ENCODE assay signal across 9 cellular contexts in the genomic region with DNA sequence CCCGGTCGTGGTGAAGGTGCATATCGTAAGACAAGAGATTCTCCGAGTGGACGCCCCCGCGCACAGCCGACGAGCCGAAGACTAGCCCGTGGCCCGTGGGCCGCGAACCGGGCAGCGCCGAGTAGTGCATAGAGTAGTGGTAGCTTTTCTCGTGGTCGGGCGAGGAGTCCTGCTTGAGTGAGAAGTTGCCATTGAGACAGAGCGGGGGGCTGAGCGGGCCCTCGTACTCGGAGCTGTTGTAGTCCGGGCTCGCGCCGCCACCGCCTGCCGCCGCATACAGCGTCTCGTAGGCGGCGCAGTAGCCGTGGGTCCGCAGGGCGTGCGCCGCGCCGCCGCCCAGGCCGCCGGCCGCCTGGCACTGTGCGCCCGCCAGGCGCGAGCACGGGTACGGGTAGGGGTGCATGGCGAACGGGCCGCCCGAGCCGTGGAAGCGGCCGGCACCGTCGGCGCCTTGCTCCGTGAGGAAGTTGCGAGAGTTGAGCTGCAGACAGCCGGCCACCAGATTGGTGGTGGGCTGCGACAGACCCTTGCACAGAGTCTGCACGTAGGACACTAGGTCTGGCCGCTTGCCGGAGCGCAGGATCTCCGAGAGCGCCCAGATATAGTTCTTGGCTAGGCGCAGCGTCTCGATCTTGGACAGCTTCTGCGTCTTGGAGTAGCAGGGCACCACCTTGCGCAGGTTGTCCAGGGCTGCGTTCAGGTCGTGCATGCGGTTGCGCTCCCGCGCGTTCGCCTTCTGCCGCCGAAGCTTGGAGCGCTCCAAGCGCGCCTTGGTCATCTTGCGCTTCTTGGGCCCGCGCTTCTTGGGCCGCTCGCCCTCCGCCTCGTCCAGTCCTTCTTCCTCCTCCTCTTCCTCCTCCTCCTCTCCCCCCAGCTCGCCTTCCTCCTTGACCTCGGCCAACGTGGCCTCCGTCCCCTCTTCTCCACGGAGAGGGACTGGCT. TPM values are rescaled to one million over a fixed set of nuclear protein-coding genes. Genes with fewer than 3 reads are reported as not detected.
DNase-seq lines count a peak whose midpoint lies in the region; ATAC-seq and TF ChIP-seq lines count a peak whose summit lies in the region.
"Had no signal": no experiment of that assay in that cellular context is flagged by ENCODE, and none has a peak within 500 bp of the region (broad histone marks: within the 10 kb centered on the region; RNA-seq: fewer than 3 reads in every experiment).

No MANE protein-coding gene starts in this region.

- peak overlapping the region; percentile 39 for H3K4me3 Mint-ChIP-seq in activated T-cell treated with anti-CD3 and anti-CD28 coated beads, Interleukin-2, amount 50 U/mL, for 24 hours
- H3K4me3 Mint-ChIP-seq in activated T-helper 1 cell treated with anti-CD3 and anti-CD28 coated beads, Interleukin-12 subunit alpha, Interleukin-12 subunit beta, Interleukin-2, Interleukin-4 antibody, amounts not matched to agents 30 ng/mL and 10 ng/mL and 1 ng/mL, durations not matched to agents 14 hours and 24 hours and 36 hours = peak overlapping the region; percentile 11

- no peak overlapping the region for H3K9ac ChIP-seq in iPS-18a (ENCODE audit: low read length)

- TF ChIP-seq POLR2A in stomach (IDR thresholded peaks at IDR 0.05) = no peak

- no peak overlapping the region for H3K27ac ChIP-seq in iPS-18a (ENCODE audit: low read length)
- no peak overlapping the region for H3K27ac ChIP-seq in stomach

- TF ChIP-seq EP300 in stomach (IDR thresholded peaks at IDR 0.05) = no peak

- H3K36me3 ChIP-seq in iPS-18a (ENCODE audit: control insufficient read depth, low read depth, low read length) (no peaks in the 10 kb centered on the region), stomach (no peaks in the 10 kb centered on the region)

- no peak for ATAC-seq in GM21526 (IDR thresholded peaks at IDR 0.05; ENCODE audit: low FRiP score, unreplicated experiment)

- H3K4me3 ChIP-seq in iPS-18a (ENCODE audit: low read length) = peak overlapping the region; percentile 47
- H3K4me3 ChIP-seq in stomach = peak overlapping the region in 3 of 4 donors; percentile 22 to 45 (median 26)

- H3K27ac Mint-ChIP-seq in activated T-cell treated with anti-CD3 and anti-CD28 coated beads, Interleukin-2, amount 50 U/mL, for 24 hours = no peak overlapping the region
- H3K27ac Mint-ChIP-seq in activated T-helper 1 cell treated with anti-CD3 and anti-CD28 coated beads, Interleukin-12 subunit alpha, Interleukin-12 subunit beta, Interleukin-2, Interleukin-4 antibody, amounts not matched to agents 30 ng/mL and 10 ng/mL and 1 ng/mL, durations not matched to agents 14 hours and 24 hours and 36 hours = no peak overlapping the region

- DNase-seq in activated T-cell treated with anti-CD3 and anti-CD28 coated beads, Interleukin-2, amount 50 U/mL, for 24 hours = peak; percentile 53
- DNase-seq in activated T-cell treated with anti-CD3 and anti-CD28 coated beads for 4 hours = no peak
- no peak for DNase-seq in activated T-helper 1 cell treated with anti-CD3 and anti-CD28 coated beads, Interleukin-12 subunit alpha, Interleukin-12 subunit beta, Interleukin-2, Interleukin-4 antibody, amounts not matched to agents 30 ng/mL and 10 ng/mL and 1 ng/mL, durations not matched to agents 14 hours and 24 hours and 36 hours (ENCODE audit: low spot score)
- DNase-seq in stomach = no peak
- DNase-seq in GM10248 (ENCODE audit: extremely low spot score) = no peak
- no peak for DNase-seq in cortex of kidney (lab: John Stamatoyannopoulos, UW)
- DNase-seq: NCI-H510A had no signal

- POLR2A ChIA-PET in GM10248 (lab: Yijun Ruan, JAX) = no interaction called here

- H3K4me1 ChIP-seq in iPS-18a (ENCODE audit: control insufficient read depth, low read depth, low read length) (peaks cover 13% of the 10 kb centered on the region), stomach (peaks cover 27 to 51% (median 42%) of the 10 kb centered on the region in 4 donors)

- H3K36me3 Mint-ChIP-seq in activated T-cell treated with anti-CD3 and anti-CD28 coated beads, Interleukin-2, amount 50 U/mL, for 24 hours (ENCODE audit: low read depth) = no peaks in the 10 kb centered on the region
- H3K36me3 Mint-ChIP-seq in activated T-helper 1 cell treated with anti-CD3 and anti-CD28 coated beads, Interleukin-12 subunit alpha, Interleukin-12 subunit beta, Interleukin-2, Interleukin-4 antibody, amounts not matched to agents 30 ng/mL and 10 ng/mL and 1 ng/mL, durations not matched to agents 14 hours and 24 hours and 36 hours (ENCODE audit: low read depth) = no peaks in the 10 kb centered on the region

- intact Hi-C loops in activated T-helper 1 cell treated with anti-CD3 and anti-CD28 coated beads, Interleukin-12 subunit alpha, Interleukin-12 subunit beta, Interleukin-2, Interleukin-4 antibody, amounts not matched to agents 30 ng/mL and 10 ng/mL and 1 ng/mL, durations not matched to agents 14 hours and 24 hours and 36 hours (cut with micrococcal nuclease) = no loop called here
- intact Hi-C loops in stomach (cut with DNase I; ENCODE audit: low total_unique reads) = no loop called here

- TF ChIP-seq CTCF in stomach (IDR thresholded peaks at IDR 0.05) = no peak
- no peak for TF ChIP-seq CTCF in GM10248 (IDR thresholded peaks at IDR 0.05; ENCODE audit: control extremely low read depth, extremely low read depth, low read depth, missing control alignments)

- 1 to 3% (median 2%) methylated on average over 44 to 102 of the region's 102 CpGs for WGBS in stomach, 5 donors

- H3K9me3 Mint-ChIP-seq in activated T-cell treated with anti-CD3 and anti-CD28 coated beads, Interleukin-2, amount 50 U/mL, for 24 hours = no peaks in the 10 kb centered on the region
- H3K9me3 Mint-ChIP-seq in activated T-helper 1 cell treated with anti-CD3 and anti-CD28 coated beads, Interleukin-12 subunit alpha, Interleukin-12 subunit beta, Interleukin-2, Interleukin-4 antibody, amounts not matched to agents 30 ng/mL and 10 ng/mL and 1 ng/mL, durations not matched to agents 14 hours and 24 hours and 36 hours = no peaks in the 10 kb centered on the region

- peaks cover 23% of the 10 kb centered on the region for H3K4me1 Mint-ChIP-seq in activated T-cell treated with anti-CD3 and anti-CD28 coated beads, Interleukin-2, amount 50 U/mL, for 24 hours (ENCODE audit: low read depth)
- H3K4me1 Mint-ChIP-seq in activated T-helper 1 cell treated with anti-CD3 and anti-CD28 coated beads, Interleukin-12 subunit alpha, Interleukin-12 subunit beta, Interleukin-2, Interleukin-4 antibody, amounts not matched to agents 30 ng/mL and 10 ng/mL and 1 ng/mL, durations not matched to agents 14 hours and 24 hours and 36 hours (ENCODE audit: low read depth) = peaks cover 8% of the 10 kb centered on the region

- CTCF ChIA-PET in GM10248 (lab: Yijun Ruan, JAX) = interaction anchor here (1.2 to 2.2 kb wide), 3 partner anchors 10 to 29 kb away, joined by 3 to 20 read pairs (median 3); no protein-coding TSS in a partner anchor

- H3K27me3 ChIP-seq in iPS-18a (ENCODE audit: control insufficient read depth, insufficient read depth, low read length) = peaks cover 100% of the 10 kb centered on the region
- peaks cover 32 to 100% (median 85%) of the 10 kb centered on the region in 3 donors for H3K27me3 ChIP-seq in stomach

- H3K9me3 ChIP-seq in iPS-18a (ENCODE audit: control insufficient read depth, low read depth, low read length) (no peaks in the 10 kb centered on the region), stomach (no peaks in the 10 kb centered on the region)

- peaks cover 87% of the 10 kb centered on the region for H3K27me3 Mint-ChIP-seq in activated T-cell treated with anti-CD3 and anti-CD28 coated beads, Interleukin-2, amount 50 U/mL, for 24 hours
- H3K27me3 Mint-ChIP-seq in activated T-helper 1 cell treated with anti-CD3 and anti-CD28 coated beads, Interleukin-12 subunit alpha, Interleukin-12 subunit beta, Interleukin-2, Interleukin-4 antibody, amounts not matched to agents 30 ng/mL and 10 ng/mL and 1 ng/mL, durations not matched to agents 14 hours and 24 hours and 36 hours (ENCODE audit: insufficient read depth) = peaks cover 71% of the 10 kb centered on the region

RNA-seq across cellular contexts. Expression of gene NEUROD2, which starts 2.0 kb away (rescaled TPM):
- not detected in 2 replicates for total RNA-seq in activated T-helper 1 cell treated with anti-CD3 and anti-CD28 coated beads, Interleukin-12 subunit alpha, Interleukin-12 subunit beta, Interleukin-2, Interleukin-4 antibody, amounts not matched to agents 30 ng/mL and 10 ng/mL and 1 ng/mL, durations not matched to agents 14 hours and 24 hours and 36 hours
- total RNA-seq in stomach = not detected
- under 1 TPM; 0.03 to 0.31 (median 0.25) TPM for polyA plus RNA-seq in stomach

RNA-seq across cellular contexts. Expression of gene PPP1R1B, which starts 21.0 kb away (rescaled TPM):
- total RNA-seq in activated T-helper 1 cell treated with anti-CD3 and anti-CD28 coated beads, Interleukin-12 subunit alpha, Interleukin-12 subunit beta, Interleukin-2, Interleukin-4 antibody, amounts not matched to agents 30 ng/mL and 10 ng/mL and 1 ng/mL, durations not matched to agents 14 hours and 24 hours and 36 hours = not detected in 2 replicates
- 100 to 1,000 TPM in 1 of 5 donors, 10 to 100 TPM in 2, 1 to 10 TPM in 1, under 1 TPM in 1; 0.58 to 279 (median 11.0) TPM for total RNA-seq in stomach
- 10 to 100 TPM in 1 of 3 donors, 1 to 10 TPM in 2; 5.0 to 20.9 (median 9.5) TPM for polyA plus RNA-seq in stomach

RNA-seq across cellular contexts. Expression of gene STARD3, which starts 31.2 kb away (rescaled TPM):
- total RNA-seq in activated T-helper 1 cell treated with anti-CD3 and anti-CD28 coated beads, Interleukin-12 subunit alpha, Interleukin-12 subunit beta, Interleukin-2, Interleukin-4 antibody, amounts not matched to agents 30 ng/mL and 10 ng/mL and 1 ng/mL, durations not matched to agents 14 hours and 24 hours and 36 hours = 54.7 and 65.3 TPM in 2 replicates
- 1,000 to 10,000 TPM in 1 of 5 donors, 100 to 1,000 TPM in 1, 10 to 100 TPM in 3; 26.4 to 1,091 (median 72.1) TPM for total RNA-seq in stomach
- polyA plus RNA-seq in stomach = 10 to 100 TPM; 28.1 to 53.5 (median 30.8) TPM

RNA-seq across cellular contexts. Expression of gene TCAP, which starts 59.4 kb away (rescaled TPM):
- 0.96 and 1.4 TPM in 2 replicates for total RNA-seq in activated T-helper 1 cell treated with anti-CD3 and anti-CD28 coated beads, Interleukin-12 subunit alpha, Interleukin-12 subunit beta, Interleukin-2, Interleukin-4 antibody, amounts not matched to agents 30 ng/mL and 10 ng/mL and 1 ng/mL, durations not matched to agents 14 hours and 24 hours and 36 hours
- 1 to 10 TPM in 1 of 5 donors, under 1 TPM in 2, not detected in 2; 0.89 to 4.3 (median 0.92) TPM for total RNA-seq in stomach
- polyA plus RNA-seq in stomach = 10 to 100 TPM in 1 of 3 donors, 1 to 10 TPM in 1, under 1 TPM in 1; 0.88 to 14.1 (median 3.5) TPM
